ENCODE assay signal across 8 cellular contexts in the genomic region with DNA sequence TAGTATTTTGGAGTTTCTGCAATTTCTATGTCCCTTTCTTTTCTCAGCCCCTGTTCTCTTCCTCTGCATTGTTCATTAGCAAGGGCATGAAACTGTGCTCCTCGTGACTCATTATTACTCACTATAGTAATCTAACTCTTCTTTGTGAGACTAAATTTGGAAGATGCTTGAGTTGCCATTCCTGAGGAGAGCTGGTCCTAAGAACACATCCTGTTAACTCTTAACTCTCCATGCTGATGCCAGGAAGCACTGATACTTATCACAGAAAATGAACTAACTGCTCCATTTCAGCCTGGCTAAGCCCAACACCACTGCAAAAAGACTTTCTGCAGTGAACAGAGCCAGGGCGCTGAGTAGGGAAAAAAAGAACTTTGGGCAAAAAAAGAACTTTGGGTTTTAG. TPM values are rescaled to one million over a fixed set of nuclear protein-coding genes. Genes with fewer than 3 reads are reported as not detected.
DNase-seq lines count a peak whose midpoint lies in the region; ATAC-seq, FAIRE-seq and TF ChIP-seq lines count a peak whose summit lies in the region.

No MANE protein-coding gene starts in this region.

- peak overlapping the region; percentile 90; the same call in 2 of the 3 replicates for H2BK15ac ChIP-seq in IMR-90 (ENCODE audit: low read depth, low read length)

- H4K8ac ChIP-seq in IMR-90 (ENCODE audit: low read depth in 2 of 2, low read length in 2 of 2): peak overlapping the region; percentile 79 to 91

- CTCF ChIA-PET in IMR-90 (lab: Yijun Ruan, JAX): interaction anchor here (0.9 to 2.5 kb wide), 5 partner anchors 92 to 195 kb away, joined by 3 to 14 read pairs (median 4); no protein-coding TSS in a partner anchor

- DNase-seq in AG20443 (ENCODE audit: low spot score) (peak; percentile 75), IMR-90 (peak; percentile 98), astrocyte of the hippocampus (ENCODE audit: low read depth, low spot score) (peak; percentile 91), kidney (no peak), transverse colon (no peak), 8988T (no peak), cerebellar nuclear complex (lab: John Stamatoyannopoulos, UW) (no peak), UCSD-AML1 (lab: John Stamatoyannopoulos, UW; ENCODE audit: unreplicated experiment) (no peak)

- H3K36me3 ChIP-seq in IMR-90 (ENCODE audit: control insufficient read depth, insufficient read depth, low read length): no peaks in the 10 kb centered on the region
- no peaks in the 10 kb centered on the region for H3K36me3 ChIP-seq in kidney (ENCODE audit: control insufficient read depth in 1 of 2, insufficient read depth in 2 of 2, low read length in 2 of 2)
- no peaks in the 10 kb centered on the region for H3K36me3 ChIP-seq in transverse colon

- intact Hi-C loops in IMR-90 (cut with micrococcal nuclease): loop anchor here (1.0 to 10.0 kb wide), 6 partner anchors 11 to 827 kb away; a partner anchor contains a TSS
- intact Hi-C loops in kidney (cut with DNase I): loop anchor here (5.0 to 10.0 kb wide), 2 partner anchors 120 to 197 kb away; no protein-coding TSS in a partner anchor
- intact Hi-C loops in transverse colon (cut with DNase I; ENCODE audit: low total_unique reads): loop anchor here (2.0 to 10.0 kb wide), 2 partner anchors 123 to 187 kb away; a partner anchor contains a TSS

- peak overlapping the region; percentile 99 for H4K5ac ChIP-seq in IMR-90 (ENCODE audit: low read depth, low read length)

- peak overlapping the region; percentile 94 for H3K23ac ChIP-seq in IMR-90 (ENCODE audit: low read depth, low read length)

- ATAC-seq in IMR-90 (ENCODE audit: low read depth): peak; percentile 72

- dilution Hi-C loops in IMR-90 (cut with HindIII; ENCODE audit: low sequenced_read_pairs, unreplicated experiment): no loop called here

- no peaks in the 10 kb centered on the region for H4K20me1 ChIP-seq in IMR-90 (ENCODE audit: insufficient read depth, low read length)

- no peaks in the 10 kb centered on the region for H3K27me3 ChIP-seq in IMR-90 (ENCODE audit: control insufficient read depth, insufficient read depth, low read length)
- H3K27me3 ChIP-seq in transverse colon: no peaks in the 10 kb centered on the region

- H3K4me1 ChIP-seq in IMR-90 (ENCODE audit: control insufficient read depth, insufficient read depth, low read length) (peaks cover 14% of the 10 kb centered on the region), kidney (ENCODE audit: control insufficient read depth in 1 of 2, insufficient read depth in 1 of 2, low read depth in 1 of 2, low read length in 2 of 2) (peaks cover 7% of the 10 kb centered on the region in 2 donors), transverse colon (peaks cover 12 to 31% (median 20%) of the 10 kb centered on the region in 4 donors)

- H3K56ac ChIP-seq in IMR-90 (ENCODE audit: extremely low read depth, insufficient read depth, low read length): peak overlapping the region; percentile 98

- peak overlapping the region; percentile 93 for H3K14ac ChIP-seq in IMR-90 (replicated peaks; ENCODE audit: low read depth, low read length)

- TF ChIP-seq RAD21 in IMR-90 (IDR thresholded peaks at IDR 0.05; ENCODE audit: low read length): no peak

- H2AK9ac ChIP-seq in IMR-90 (replicated peaks; ENCODE audit: low read depth, low read length, poor library complexity): peak overlapping the region; percentile 90

- no CpG with 5 or more reads among the region's 2 CpGs for WGBS in IMR-90 (ENCODE audit: extremely low coverage in 2 of 2, insufficient read length in 1 of 2), 2 experiments
- WGBS in transverse colon (ENCODE audit: low coverage in 1 of 2), 2 donors: 25 to 54% methylated on average over 1 to 2 of the region's 2 CpGs

- H3K4me2 ChIP-seq in IMR-90 (ENCODE audit: low read depth, low read length): peak overlapping the region; percentile 50; the same call in 1 of the 2 replicates

- in situ Hi-C loops in IMR-90 (cut with MboI; ENCODE audit: low sequenced_read_pairs) (loop anchor here (5.0 to 25.0 kb wide), 3 partner anchors 125 to 400 kb away; no protein-coding TSS in a partner anchor), transverse colon (cut with MboI; ENCODE audit: low pct_ligation_motif_present in 1 of 4, low pct_unique_long_range_greater_than_20kb in 1 of 4, low sequenced_read_pairs in 3 of 4) (loop anchor here in 2 of 4 donors (10.0 to 25.0 kb wide), 3 partner anchors 117 to 225 kb away; a partner anchor contains a TSS)

- H3K4ac ChIP-seq in IMR-90 (ENCODE audit: low read depth, low read length): peak overlapping the region; percentile 95

- H2BK120ac ChIP-seq in IMR-90 (ENCODE audit: low read depth, low read length): peak overlapping the region; percentile 100

- peak overlapping the region; percentile 64 for H2AFZ ChIP-seq in IMR-90 (replicated peaks; ENCODE audit: low read length, poor library complexity)

- H3K9ac ChIP-seq in IMR-90 (ENCODE audit: low read depth, low read length) (peak overlapping the region; percentile 80), kidney (ENCODE audit: low read length in 2 of 2) (no peak overlapping the region)

- TF ChIP-seq CTCF in IMR-90 (conservative IDR thresholded peaks at IDR 0.05; ENCODE audit: low read depth, low read length) (no peak), kidney (IDR thresholded peaks at IDR 0.05; ENCODE audit: borderline replicate concordance, extremely low read depth, insufficient read depth) (no peak), transverse colon (IDR thresholded peaks at IDR 0.05) (no peak)

- H3K9me1 ChIP-seq in IMR-90 (ENCODE audit: insufficient read depth, low read length): peaks cover 3% of the 10 kb centered on the region; the same call in 1 of the 2 replicates

- H3K27ac ChIP-seq in IMR-90 (ENCODE audit: insufficient read depth, low read length) (peak overlapping the region; percentile 100), kidney (ENCODE audit: low read depth in 2 of 2, low read length in 2 of 2) (peak overlapping the region in 1 of 2 donors; percentile 72), transverse colon (peak overlapping the region; percentile 79 to 87 (median 85))

- H2AK5ac ChIP-seq in IMR-90 (ENCODE audit: low read depth, low read length): peak overlapping the region; percentile 91

- peak overlapping the region; percentile 100 for H2BK20ac ChIP-seq in IMR-90 (ENCODE audit: low read depth, low read length)

- POLR2A ChIA-PET in IMR-90 (lab: Charles Lee; ENCODE audit: unreplicated experiment): interaction anchor here (0.9 to 2.1 kb wide), 5 partner anchors 12 to 155 kb away, joined by 3 to 11 read pairs (median 4); no protein-coding TSS in a partner anchor

- TF ChIP-seq EP300 in transverse colon (IDR thresholded peaks at IDR 0.05; ENCODE audit: low read depth): no peak

- H3K4me3 ChIP-seq in IMR-90 (ENCODE audit: insufficient read depth, low read depth, low read length) (no peak overlapping the region), kidney (ENCODE audit: low read length in 2 of 2) (no peak overlapping the region), transverse colon (no peak overlapping the region)

- H4K91ac ChIP-seq in IMR-90 (ENCODE audit: insufficient read depth, low read depth, low read length): peak overlapping the region; percentile 87

- no peak for TF ChIP-seq POLR2A in IMR-90 (IDR thresholded peaks at IDR 0.05; ENCODE audit: low read depth, low read length)
- TF ChIP-seq POLR2A in transverse colon (IDR thresholded peaks at IDR 0.05): no peak

- H3K9me3 ChIP-seq in IMR-90 (ENCODE audit: control insufficient read depth, insufficient read depth, low read length): no peaks in the 10 kb centered on the region
- H3K9me3 ChIP-seq in kidney (ENCODE audit: control insufficient read depth in 1 of 2, low read length in 2 of 2): no peaks in the 10 kb centered on the region
- no peaks in the 10 kb centered on the region for H3K9me3 ChIP-seq in transverse colon

- peak overlapping the region; percentile 99 for H3K18ac ChIP-seq in IMR-90 (ENCODE audit: low read depth, low read length)

- H3K79me1 ChIP-seq in IMR-90 (ENCODE audit: low read depth in 1 of 2, low read length in 2 of 2): peaks cover 3 to 7% of the 10 kb centered on the region in 2 experiments; a peak in 1 of 4 replicates

- H2BK5ac ChIP-seq in IMR-90 (ENCODE audit: low read depth, low read length, poor library complexity, severe bottlenecking): peak overlapping the region; percentile 100

- BruUV-seq in IMR-90 (replicated peaks; lab: Mats Ljungman, UMichigan): no TSS peak

- FAIRE-seq in kidney (lab: Jason Lieb, UNC): peak; percentile 17

TF ChIP-seq in IMR-90, 13 proteins besides CTCF, POLR2A, EP300 and RAD21 (continues in another document):
- no peak for TF ChIP-seq CHD1 (IDR thresholded peaks at IDR 0.05; ENCODE audit: low read depth, low read length)
- TF ChIP-seq CEBPB (IDR thresholded peaks at IDR 0.05; ENCODE audit: low read depth, low read length): peak; percentile 54; the same call in 1 of the 2 replicates
- no peak for TF ChIP-seq RFX5 (IDR thresholded peaks at IDR 0.05; ENCODE audit: low read depth, low read length)
- TF ChIP-seq, protein P1, sequence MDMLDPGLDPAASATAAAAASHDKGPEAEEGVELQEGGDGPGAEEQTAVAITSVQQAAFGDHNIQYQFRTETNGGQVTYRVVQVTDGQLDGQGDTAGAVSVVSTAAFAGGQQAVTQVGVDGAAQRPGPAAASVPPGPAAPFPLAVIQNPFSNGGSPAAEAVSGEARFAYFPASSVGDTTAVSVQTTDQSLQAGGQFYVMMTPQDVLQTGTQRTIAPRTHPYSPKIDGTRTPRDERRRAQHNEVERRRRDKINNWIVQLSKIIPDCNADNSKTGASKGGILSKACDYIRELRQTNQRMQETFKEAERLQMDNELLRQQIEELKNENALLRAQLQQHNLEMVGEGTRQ (IDR thresholded peaks at IDR 0.05; ENCODE audit: low read depth, low read length): no peak; the same call in 1 of the 2 replicates
- TF ChIP-seq FOS (IDR thresholded peaks at IDR 0.05; ENCODE audit: low read depth, low read length): peak; percentile 93
- 0 out of 2 replicates have a peak, but pooled peaks have one; percentile 31 for TF ChIP-seq BHLHE40 (IDR thresholded peaks at IDR 0.05; ENCODE audit: low read depth, low read length)
- no peak for TF ChIP-seq SMC3 (IDR thresholded peaks at IDR 0.05; ENCODE audit: low read depth, low read length)
- no peak; the same call in 1 of the 2 replicates for TF ChIP-seq MAFK (IDR thresholded peaks at IDR 0.05; ENCODE audit: low read depth, low read length)

RNA-seq across cellular contexts. Expression of a gene that starts 10.6 kb away (rescaled TPM):
- total RNA-seq in IMR-90 (2012; rRNA removed): 419 and 573 TPM in 2 replicates
- 112 and 140 TPM in 2 replicates for polyA plus RNA-seq in IMR-90 (2012; rRNA removed)
- polyA plus RNA-seq in IMR-90 (2012; cell fraction: cytosol; rRNA removed): 64.4 and 68.9 TPM in 2 replicates
- polyA plus RNA-seq in IMR-90 (2012; cell fraction: nucleus; rRNA removed; ENCODE audit: low replicate concordance): 56.7 and 85.2 TPM in 2 replicates
- total RNA-seq in kidney: 221 TPM
- polyA plus RNA-seq in kidney (ENCODE audit: insufficient read depth, low read depth, low replicate concordance): 63.9 TPM
- total RNA-seq in transverse colon: 100 to 1,000 TPM; 159 to 260 (median 184) TPM

RNA-seq across cellular contexts. Expression of a gene that starts 19.4 kb away (rescaled TPM):
- total RNA-seq in IMR-90 (2012; rRNA removed) (0.28 and 0.54 TPM in 2 replicates), kidney (21.8 TPM), transverse colon (10 to 100 TPM; 14.2 to 27.5 (median 21.7) TPM)
- polyA plus RNA-seq in IMR-90 (2012; rRNA removed) (0.39 and 0.42 TPM in 2 replicates), kidney (ENCODE audit: insufficient read depth, low read depth, low replicate concordance) (6.9 TPM)
- polyA plus RNA-seq in IMR-90 (2012; cell fraction: cytosol; rRNA removed): 0.15 and 0.37 TPM in 2 replicates
- 0.74 and 1.1 TPM in 2 replicates for polyA plus RNA-seq in IMR-90 (2012; cell fraction: nucleus; rRNA removed; ENCODE audit: low replicate concordance)

Comparison
In these comparisons a context has a peak if more than half of its experiments do, and no peak if none do; other contexts are left out.
1. DNase-seq: peak in AG20443 (single experiment), IMR-90 (single experiment) and astrocyte of the hippocampus (single experiment); none in kidney (single experiment), transverse colon (single experiment), 8988T (single experiment), cerebellar nuclear complex (0 of 2) and UCSD-AML1 (single experiment).